9 cellular contexts compared by ENCODE assay signal in genomic region chr1:160108888-160109662, GRCh38. TPM values are rescaled to one million over a fixed set of nuclear protein-coding genes. Genes with fewer than 3 reads are reported as not detected.
DNase-seq lines count a peak whose midpoint lies in the region; ATAC-seq, FAIRE-seq and TF ChIP-seq lines count a peak whose summit lies in the region.
"Had no signal": no experiment of that assay in that cellular context is flagged by ENCODE, and none has a peak within 500 bp of the region (broad histone marks: within the 10 kb centered on the region; RNA-seq: fewer than 3 reads in every experiment).

No MANE protein-coding gene starts in this region.

- POLR2A ChIA-PET in activated CD4-positive, alpha-beta memory T cell treated with anti-CD3 and anti-CD28 coated beads for 36 hours (lab: Charles Lee) = no interaction called here

- no peaks in the 10 kb centered on the region for H3K9me3 ChIP-seq in small intestine (ENCODE audit: control insufficient read depth, low read depth)

- no peak overlapping the region for H3K4me3 Mint-ChIP-seq in activated CD4-positive, alpha-beta memory T cell treated with anti-CD3 and anti-CD28 coated beads for 36 hours
- H3K4me3 Mint-ChIP-seq: naive thymus-derived CD8-positive, alpha-beta T cell had no signal

- H3K27ac Mint-ChIP-seq in activated CD4-positive, alpha-beta memory T cell treated with anti-CD3 and anti-CD28 coated beads for 36 hours = no peak overlapping the region

- H3K4me1 ChIP-seq in foreskin keratinocyte = no peaks in the 10 kb centered on the region
- H3K4me1 ChIP-seq in small intestine (ENCODE audit: control insufficient read depth in 2 of 2, insufficient read depth in 1 of 2, low read depth in 1 of 2, low read length in 1 of 2) = no peaks in the 10 kb centered on the region

- peak; percentile 69 for TF ChIP-seq CTCF in foreskin keratinocyte (conservative IDR thresholded peaks at IDR 0.05)

- no peaks in the 10 kb centered on the region for H3K4me1 Mint-ChIP-seq in activated CD4-positive, alpha-beta memory T cell treated with anti-CD3 and anti-CD28 coated beads for 36 hours (ENCODE audit: low read depth)

- WGBS in small intestine, 3 donors = 19 to 39% (median 21%) methylated on average over 5 to 6 of the region's 6 CpGs

- no peaks in the 10 kb centered on the region for H3K36me3 Mint-ChIP-seq in activated CD4-positive, alpha-beta memory T cell treated with anti-CD3 and anti-CD28 coated beads for 36 hours
- H3K36me3 Mint-ChIP-seq: naive thymus-derived CD8-positive, alpha-beta T cell had no signal

- DNase-seq in DMS114 treated with DMSO at 0.1 percent for 48 hours (lab: John Stamatoyannopoulos, UW; ENCODE audit: unreplicated experiment) (peak; percentile 26), KBM-7 (peak; percentile 58), foreskin keratinocyte (peak in 1 of 2 donors; percentile 38), small intestine (peak; percentile 28)
- DNase-seq in activated CD4-positive, alpha-beta memory T cell treated with anti-CD3 and anti-CD28 coated beads for 36 hours = peak; percentile 47

- no peaks in the 10 kb centered on the region for H3K36me3 ChIP-seq in small intestine (ENCODE audit: control insufficient read depth in 2 of 2, insufficient read depth in 2 of 2, low read length in 2 of 2)

- peak; percentile 26 for ATAC-seq in foreskin keratinocyte
- ATAC-seq in HG03521 (IDR thresholded peaks at IDR 0.05; ENCODE audit: unreplicated experiment) = no peak
- no peak for ATAC-seq in GM19324 (IDR thresholded peaks at IDR 0.05; ENCODE audit: low FRiP score, unreplicated experiment)
- no peak for ATAC-seq in HG03460 (IDR thresholded peaks at IDR 0.05; ENCODE audit: unreplicated experiment)

- peaks cover 3% of the 10 kb centered on the region for H3K27me3 Mint-ChIP-seq in activated CD4-positive, alpha-beta memory T cell treated with anti-CD3 and anti-CD28 coated beads for 36 hours

- no peak for FAIRE-seq in small intestine (lab: Jason Lieb, UNC)

- intact Hi-C loops in activated CD4-positive, alpha-beta memory T cell treated with anti-CD3 and anti-CD28 coated beads for 36 hours (cut with micrococcal nuclease) = loop anchor here (1.0 kb wide), 1 partner anchor 8 kb away; no protein-coding TSS in a partner anchor

- H3K27me3 ChIP-seq in foreskin keratinocyte (peaks cover 2% of the 10 kb centered on the region), small intestine (ENCODE audit: control insufficient read depth in 2 of 2, insufficient read depth in 2 of 2, low read length in 2 of 2) (peaks cover 0 to 3% of the 10 kb centered on the region in 2 donors)

- H3K9me3 Mint-ChIP-seq in activated CD4-positive, alpha-beta memory T cell treated with anti-CD3 and anti-CD28 coated beads for 36 hours = no peaks in the 10 kb centered on the region
- H3K9me3 Mint-ChIP-seq: naive thymus-derived CD8-positive, alpha-beta T cell had no signal

- H3K27ac ChIP-seq in foreskin keratinocyte (no peak overlapping the region), small intestine (ENCODE audit: low read depth in 1 of 2, low read length in 1 of 2) (no peak overlapping the region)

- H3K4me3 ChIP-seq in small intestine (ENCODE audit: low read depth in 1 of 2, low read length in 2 of 2) = no peak overlapping the region

- CTCF ChIA-PET in activated CD4-positive, alpha-beta memory T cell treated with anti-CD3 and anti-CD28 coated beads for 36 hours (lab: Charles Lee) = interaction anchor here (0.6 to 2.5 kb wide), 10 partner anchors 8 to 267 kb away, joined by 3 to 18 read pairs (median 4); partner anchors contain the start of gene IGSF8

- in situ Hi-C loops in KBM-7 (cut with MboI; ENCODE audit: low pct_unique_long_range_greater_than_20kb, low sequenced_read_pairs) = no loop called here

RNA-seq across cellular contexts. Expression of gene ATP1A2, which starts 6.5 kb away (rescaled TPM):
- not detected for total RNA-seq in activated CD4-positive, alpha-beta memory T cell treated with anti-CD3 and anti-CD28 coated beads for 36 hours
- total RNA-seq in foreskin keratinocyte = not detected in 2 replicates
- polyA plus RNA-seq in foreskin keratinocyte = not detected in 2 replicates
- 1 to 10 TPM in 1 of 3 donors, under 1 TPM in 2; 0.22 to 5.3 (median 0.54) TPM for polyA plus RNA-seq in small intestine
- total RNA-seq: naive thymus-derived CD8-positive, alpha-beta T cell had no signal
- polyA plus RNA-seq: naive thymus-derived CD8-positive, alpha-beta T cell had no signal

RNA-seq across cellular contexts. Expression of gene IGSF8, which starts 10.7 kb away (rescaled TPM):
- total RNA-seq in activated CD4-positive, alpha-beta memory T cell treated with anti-CD3 and anti-CD28 coated beads for 36 hours = 10 to 100 TPM; 31.2 to 34.5 TPM
- 25.2 and 28.8 TPM in 2 replicates for total RNA-seq in foreskin keratinocyte
- polyA plus RNA-seq in foreskin keratinocyte (29.0 and 33.3 TPM in 2 replicates), small intestine (10 to 100 TPM; 11.0 to 29.5 (median 13.5) TPM)

RNA-seq across cellular contexts. Expression of gene KCNJ9, which starts 27.7 kb away (rescaled TPM):
- not detected for total RNA-seq in activated CD4-positive, alpha-beta memory T cell treated with anti-CD3 and anti-CD28 coated beads for 36 hours
- total RNA-seq in foreskin keratinocyte = not detected in 2 replicates
- polyA plus RNA-seq in foreskin keratinocyte = not detected in 2 replicates
- polyA plus RNA-seq in small intestine = under 1 TPM in 1 of 3 donors, not detected in 2; 0.19 TPM
- total RNA-seq: naive thymus-derived CD8-positive, alpha-beta T cell had no signal

RNA-seq across cellular contexts. Expression of gene KCNJ10, which starts 39.1 kb away (rescaled TPM):
- total RNA-seq in activated CD4-positive, alpha-beta memory T cell treated with anti-CD3 and anti-CD28 coated beads for 36 hours = not detected
- not detected in 2 replicates for total RNA-seq in foreskin keratinocyte
- polyA plus RNA-seq in foreskin keratinocyte (not detected in 2 replicates), small intestine (under 1 TPM in 1 of 3 donors, not detected in 2; 0.25 TPM)
- total RNA-seq: naive thymus-derived CD8-positive, alpha-beta T cell had no signal

RNA-seq across cellular contexts. Expression of gene ATP1A4, which starts 42.3 kb away (rescaled TPM):
- total RNA-seq in activated CD4-positive, alpha-beta memory T cell treated with anti-CD3 and anti-CD28 coated beads for 36 hours = not detected
- not detected in 2 replicates for total RNA-seq in foreskin keratinocyte
- polyA plus RNA-seq in foreskin keratinocyte (not detected in 2 replicates), small intestine (under 1 TPM in 1 of 3 donors, not detected in 2; 0.12 TPM)
- total RNA-seq: naive thymus-derived CD8-positive, alpha-beta T cell had no signal
- polyA plus RNA-seq: naive thymus-derived CD8-positive, alpha-beta T cell had no signal
